ENCODE assay signal across 19 cellular contexts in the genomic region with DNA sequence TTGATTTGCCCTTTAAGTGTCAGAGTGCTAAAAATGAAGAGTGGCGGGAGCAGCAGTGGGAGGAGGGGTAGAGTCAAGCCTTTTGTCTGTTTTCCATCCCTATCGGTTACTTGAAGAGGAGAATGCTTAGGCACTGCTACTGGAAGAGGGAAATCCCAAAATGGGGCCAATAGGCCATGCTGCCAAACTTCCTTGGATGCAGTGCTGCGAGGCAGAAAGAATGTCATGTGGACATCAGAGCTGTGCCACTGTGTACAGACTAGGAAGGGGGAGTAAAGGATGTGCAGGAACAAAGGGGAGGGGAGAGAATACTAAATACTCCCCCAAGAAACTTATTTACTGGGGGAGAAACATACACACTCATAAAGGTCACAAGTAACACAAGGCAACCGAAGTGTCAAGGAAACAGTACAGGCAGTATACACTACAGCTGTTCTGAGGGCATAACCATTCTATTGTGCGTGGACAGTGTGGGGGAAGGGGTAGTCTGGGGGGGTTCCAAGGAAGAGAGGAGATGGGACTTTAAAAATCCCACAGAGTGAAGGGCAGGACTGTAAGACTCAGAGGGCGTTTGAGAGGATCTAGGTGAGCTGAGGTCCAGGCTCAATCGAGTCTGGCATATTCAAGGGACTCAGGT.
DNase-seq lines count a peak whose midpoint lies in the region; ATAC-seq, FAIRE-seq and TF ChIP-seq lines count a peak whose summit lies in the region.
"Had no signal": no experiment of that assay in that cellular context is flagged by ENCODE, and none has a peak within 500 bp of the region (broad histone marks: within the 10 kb centered on the region; RNA-seq: fewer than 3 reads in every experiment).

No MANE protein-coding gene starts in this region.

- ATAC-seq in Right ventricle myocardium superior (ENCODE audit: poor library complexity) (peak; percentile 82), left cardiac atrium (no peak), K562 (no peak; the same call in 2 of the 3 replicates), left ventricle myocardium superior (peak; percentile 97)
- ATAC-seq: GM12878 had no signal

- H3K9ac ChIP-seq in BLaER1 treated with 17β-estradiol and CSF1 and Interleukin-3, amounts not matched to agents 10 nM and 100 nM, result no peak overlapping the region
- no peak overlapping the region for H3K9ac ChIP-seq in K562 (ENCODE audit: insufficient read depth in 1 of 2, low read depth in 2 of 2, low read length in 2 of 2)
- H3K9ac ChIP-seq: GM23248 had no signal

- no peak for TF ChIP-seq EP300 in K562 (IDR thresholded peaks at IDR 0.05; ENCODE audit: low read length)

- peaks cover 0 to 3% (median 0%) of the 10 kb centered on the region in 11 experiments; a peak in 1 of 22 replicates for H4K20me1 ChIP-seq in BLaER1 treated with 17β-estradiol and CSF1 and Interleukin-3, amounts not matched to agents 10 nM and 100 nM
- peaks cover 3% of the 10 kb centered on the region; the same call in 1 of the 2 replicates for H4K20me1 ChIP-seq in K562 (replicated peaks; ENCODE audit: control insufficient read depth, insufficient read depth, low read length)

- no peak for TF ChIP-seq RAD21 in K562 (CRISPR knock-in tag; conservative IDR thresholded peaks at IDR 0.05 in 1 of 2, IDR thresholded peaks at IDR 0.05 in 1 of 2)

- H3K79me2 ChIP-seq in K562 (ENCODE audit: control insufficient read depth, insufficient read depth, low read length), result no peaks in the 10 kb centered on the region

- TF ChIP-seq POLR2A in K562 (conservative IDR thresholded peaks at IDR 0.05), result no peak

- no peaks in the 10 kb centered on the region for H3K27me3 ChIP-seq in BLaER1 treated with 17β-estradiol and CSF1 and Interleukin-3, amounts not matched to agents 10 nM and 100 nM
- H3K27me3 ChIP-seq in K562 (ENCODE audit: control insufficient read depth in 2 of 2, insufficient read depth in 2 of 2, low read length in 2 of 2), result no peaks in the 10 kb centered on the region

- POLR2A ChIA-PET in K562 (lab: Yijun Ruan, JAX), result no interaction called here

- H3K9me3 ChIP-seq in BLaER1 treated with 17β-estradiol and CSF1 and Interleukin-3, amounts not matched to agents 10 nM and 100 nM (replicated peaks in 1 of 11), result 0 out of 22 replicates have a peak, but pooled peaks cover 0 to 5% (median 0%) of the 10 kb centered on the region in 11 experiments
- no peaks in the 10 kb centered on the region for H3K9me3 ChIP-seq in K562 (replicated peaks; ENCODE audit: control insufficient read depth, insufficient read depth, low read depth, low read length)

- peak overlapping the region in 5 of 11 experiments; percentile 61 to 76 (median 72); a peak in 9 of 22 replicates for H3K27ac ChIP-seq in BLaER1 treated with 17β-estradiol and CSF1 and Interleukin-3, amounts not matched to agents 10 nM and 100 nM
- no peak overlapping the region for H3K27ac ChIP-seq in K562 (ENCODE audit: extremely low read depth, low read depth, low read length)
- H3K27ac ChIP-seq: GM23248 had no signal

- H2AFZ ChIP-seq in K562 (ENCODE audit: low read depth, low read length), result no peak overlapping the region
- H2AFZ ChIP-seq: GM23248 had no signal

- FAIRE-seq in K562 (lab: Jason Lieb, UNC), result no peak
- FAIRE-seq: D721Med, GM12878, GM19239, H1 had no signal

- peaks cover 0 to 14% (median 0%) of the 10 kb centered on the region in 11 experiments; a peak in 4 of 22 replicates for H3K36me3 ChIP-seq in BLaER1 treated with 17β-estradiol and CSF1 and Interleukin-3, amounts not matched to agents 10 nM and 100 nM
- H3K36me3 ChIP-seq in K562 (ENCODE audit: control insufficient read depth, insufficient read depth, low read length), result no peaks in the 10 kb centered on the region; the same call in 2 of the 3 replicates

- CTCF ChIA-PET in K562 (lab: Yijun Ruan, JAX; ENCODE audit: low intra/inter-chr PET ratio), result no interaction called here

- DNase-seq in Right ventricle myocardium superior, result no peak
- DNase-seq in left cardiac atrium, result no peak
- DNase-seq in K562 (ENCODE audit: extremely low read depth in 1 of 4, low spot score in 3 of 4), result no peak
- no peak for DNase-seq in left ventricle myocardium superior
- DNase-seq in hepatic stellate cell (ENCODE audit: low spot score), result no peak
- DNase-seq: CD4-positive, alpha-beta T cell; CD8-positive, alpha-beta memory T cell; DMS 273 treated with DMSO at 0.1 percent for 48 hours; DMS79; EL; GDM1; GM23248; H7; HCEC 1CT had no signal

- intact Hi-C loops in Right ventricle myocardium superior (cut with DNase I) (no loop called here), left cardiac atrium (cut with DNase I) (no loop called here), K562 (cut with micrococcal nuclease) (no loop called here), left ventricle myocardium superior (cut with micrococcal nuclease) (no loop called here)

- no TSS peak for BruUV-seq in K562 (replicated peaks; lab: Mats Ljungman, UMichigan)

- no peak overlapping the region for H3K4me3 ChIP-seq in BLaER1 treated with 17β-estradiol and CSF1 and Interleukin-3, amounts not matched to agents 10 nM and 100 nM
- no peak overlapping the region for H3K4me3 ChIP-seq in K562
- H3K4me3 ChIP-seq: GM12878, GM23248 had no signal

- 65% methylated on average over 7 of the region's 7 CpGs for WGBS in K562 (ENCODE audit: insufficient coverage, low coverage, missing lambda C conversion rate)

- no peaks in the 10 kb centered on the region for H3K9me1 ChIP-seq in K562 (ENCODE audit: control insufficient read depth, insufficient read depth, low read length)

- peak overlapping the region in 6 of 11 experiments; percentile 61 to 82 (median 76); a peak in 8 of 22 replicates for H3K4me2 ChIP-seq in BLaER1 treated with 17β-estradiol and CSF1 and Interleukin-3, amounts not matched to agents 10 nM and 100 nM
- H3K4me2 ChIP-seq in K562 (ENCODE audit: insufficient read depth, low read length), result no peak overlapping the region

- H3K4me1 ChIP-seq in BLaER1 treated with 17β-estradiol and CSF1 and Interleukin-3, amounts not matched to agents 10 nM and 100 nM, result peaks cover 17 to 36% (median 25%) of the 10 kb centered on the region in 10 experiments
- H3K4me1 ChIP-seq in K562 (replicated peaks in 1 of 2; ENCODE audit: control insufficient read depth in 2 of 2, insufficient read depth in 2 of 2, low read length in 2 of 2), result no peaks in the 10 kb centered on the region

- in situ Hi-C loops in K562 (cut with MboI), result no loop called here

- no peak for TF ChIP-seq CTCF in K562 (IDR thresholded peaks at IDR 0.05 in 2 of 3, conservative IDR thresholded peaks at IDR 0.05 in 1 of 3; ENCODE audit: insufficient read depth in 2 of 3, low read depth in 1 of 3, low read length in 3 of 3)

TF ChIP-seq in K562, 482 proteins besides CTCF, POLR2A, EP300 and RAD21:
- TF ChIP-seq CBX1 (IDR thresholded peaks at IDR 0.05; ENCODE audit: low read depth) (no peak), GABPB1 (CRISPR knock-in tag; IDR thresholded peaks at IDR 0.05) (no peak), PHF8 (IDR thresholded peaks at IDR 0.05; ENCODE audit: borderline replicate concordance, low read length) (0 out of 2 replicates have a peak, but pooled peaks have one; percentile 0), NONO (IDR thresholded peaks at IDR 0.05; ENCODE audit: low read depth in 2 of 2, low read length in 1 of 2) (no peak)

Comparison
In these comparisons a context has a peak if more than half of its experiments do, and no peak if none do; other contexts are left out.
1. ATAC-seq: peak in Right ventricle myocardium superior (single experiment) and left ventricle myocardium superior (single experiment); none in left cardiac atrium (0 of 2) and K562 (single experiment).